12 cellular contexts compared by ENCODE assay signal in the genomic region with DNA sequence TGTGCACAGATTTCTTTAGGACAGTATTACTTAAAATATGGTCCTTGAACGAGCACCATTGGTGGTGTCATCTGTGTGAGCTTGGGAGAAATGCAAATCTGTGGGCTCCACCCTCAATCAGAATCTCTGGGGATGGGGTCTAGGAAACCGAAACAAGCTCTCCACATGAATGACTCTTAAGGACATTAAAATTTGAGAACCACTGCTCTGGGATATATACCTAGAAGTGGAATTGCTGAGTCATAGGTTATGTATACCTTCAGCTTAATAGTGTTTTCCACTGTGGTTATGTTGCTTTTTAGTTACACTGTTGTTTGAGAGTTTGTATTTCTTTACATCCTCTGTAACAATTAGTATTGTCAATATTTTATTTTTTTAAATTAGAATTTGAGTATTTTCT.
DNase-seq lines count a peak whose midpoint lies in the region; ATAC-seq lines count a peak whose summit lies in the region.
"Had no signal": no experiment of that assay in that cellular context is flagged by ENCODE, and none has a peak within 500 bp of the region (broad histone marks: within the 10 kb centered on the region; RNA-seq: fewer than 3 reads in every experiment).

No MANE protein-coding gene starts in this region.

- peaks cover 49% of the 10 kb centered on the region for H3K4me1 Mint-ChIP-seq in memory B cell

- no peak overlapping the region for H3K27ac Mint-ChIP-seq in memory B cell

- DNase-seq in SIG-M5 treated with dmso at 0.1 percent for 504 hours (lab: John Stamatoyannopoulos, UW; ENCODE audit: unreplicated experiment), result peak; percentile 13
- no peak for DNase-seq in SIG-M5 (lab: John Stamatoyannopoulos, UW)
- peak; percentile 86 for DNase-seq in RPMI8226
- no peak for DNase-seq in memory B cell (ENCODE audit: low spot score in 2 of 2)
- no peak for DNase-seq in AG08396 (ENCODE audit: low spot score)
- no peak for DNase-seq in head of caudate nucleus
- no peak for DNase-seq in OCI-M2 (lab: John Stamatoyannopoulos, UW; ENCODE audit: unreplicated experiment)
- DNase-seq: activated naive CD4-positive, alpha-beta T cell; MV-4-11; nucleus accumbens; stimulated activated naive CD4-positive, alpha-beta T cell had no signal

- H3K27me3 Mint-ChIP-seq in memory B cell, result no peaks in the 10 kb centered on the region

- H3K4me3 Mint-ChIP-seq in memory B cell, result no peak overlapping the region

- H3K9me3 Mint-ChIP-seq in memory B cell, result no peaks in the 10 kb centered on the region

- ATAC-seq in HG03565 (IDR thresholded peaks at IDR 0.05; ENCODE audit: unreplicated experiment) (peak; percentile 46), memory B cell (ENCODE audit: low read depth) (peak; percentile 65)

- H3K36me3 Mint-ChIP-seq in memory B cell, result peaks cover 2% of the 10 kb centered on the region

- intact Hi-C loops in head of caudate nucleus (cut with DNase I), result no loop called here

Comparison
In these comparisons a context has a peak if more than half of its experiments do, and no peak if none do; other contexts are left out.
1. DNase-seq: peak in SIG-M5 treated with dmso at 0.1 percent for 504 hours (single experiment) and RPMI8226 (single experiment); none in SIG-M5 (single experiment), memory B cell (0 of 2), AG08396 (single experiment), head of caudate nucleus (0 of 42) and OCI-M2 (single experiment).